In the genomic region with DNA sequence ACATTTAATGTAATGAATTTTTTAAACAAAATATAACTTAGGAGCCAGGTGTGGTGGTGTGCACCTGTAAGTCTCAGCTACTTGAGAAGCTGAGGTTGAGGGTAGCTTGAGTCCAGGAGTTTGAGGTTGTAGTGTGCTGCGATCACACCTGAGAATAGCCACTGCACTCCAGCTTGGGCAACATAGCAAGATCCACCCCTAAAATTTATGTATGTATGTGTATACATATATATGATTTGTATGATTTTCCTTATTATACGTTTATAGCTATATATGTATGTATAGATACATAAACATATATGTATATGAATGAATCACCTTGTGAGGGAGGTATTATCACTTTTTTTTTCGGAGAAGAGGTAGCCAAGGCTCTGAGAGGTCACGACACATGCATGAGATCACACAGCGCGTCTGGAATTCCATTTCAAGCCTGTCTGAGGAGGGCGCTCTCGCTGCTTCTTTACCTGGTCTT, we compare ENCODE assay signal across 8 cellular contexts. TPM values are rescaled to one million over a fixed set of nuclear protein-coding genes. Genes with fewer than 3 reads are reported as not detected.
A peak's percentile ranks its signal among the peaks of the same experiment; 100 is the strongest.
DNase-seq lines count a peak whose midpoint lies in the region; TF ChIP-seq lines count a peak whose summit lies in the region.

No MANE protein-coding gene starts in this region.

- H2AFZ ChIP-seq in osteoblast (ENCODE audit: low read length) = no peak overlapping the region

- H3K27ac ChIP-seq in esophagus muscularis mucosa (replicated peaks in 1 of 4) = no peak overlapping the region
- H3K27ac ChIP-seq in osteoblast (ENCODE audit: low read depth, low read length) = no peak overlapping the region

- H3K4me3 ChIP-seq in WI38 (ENCODE audit: low read depth, low read length) = peak overlapping the region; percentile 36
- peak overlapping the region; percentile 49 to 64 (median 52) for H3K4me3 ChIP-seq in esophagus muscularis mucosa
- H3K4me3 ChIP-seq in osteoblast (ENCODE audit: insufficient read depth, low read length) = peak overlapping the region; percentile 35

- H3K9me3 ChIP-seq in esophagus muscularis mucosa (no peaks in the 10 kb centered on the region), osteoblast (ENCODE audit: low read depth, low read length) (no peaks in the 10 kb centered on the region)

- no peak for TF ChIP-seq POLR2A in esophagus muscularis mucosa (IDR thresholded peaks at IDR 0.05; ENCODE audit: low read depth)

- no peaks in the 10 kb centered on the region for H3K79me2 ChIP-seq in osteoblast (ENCODE audit: insufficient read depth, low read length)

- WGBS in esophagus muscularis mucosa = 25% methylated on average over 8 of the region's 8 CpGs

- intact Hi-C loops in esophagus muscularis mucosa (cut with DNase I) = no loop called here

- peaks cover 9% of the 10 kb centered on the region for H4K20me1 ChIP-seq in osteoblast (ENCODE audit: insufficient read depth, low read length)

- TF ChIP-seq EP300 in esophagus muscularis mucosa (IDR thresholded peaks at IDR 0.05) = no peak

- peak; percentile 41 for DNase-seq in activated T-cell treated with anti-CD3 and anti-CD28 coated beads for 24 hours (ENCODE audit: low read depth)
- DNase-seq in activated T-cell treated with anti-CD3 and anti-CD28 coated beads, Interleukin-2, amount 50 U/mL, for 1 hour = no peak
- peak; percentile 12 for DNase-seq in esophagus muscularis mucosa (ENCODE audit: extremely low spot score)
- no peak for DNase-seq in osteoblast (ENCODE audit: insufficient read length, low spot score, missing footprints)
- DNase-seq in T1000 (lab: John Stamatoyannopoulos, UW) = no peak
- DNase-seq in AG20443 (ENCODE audit: low spot score) = no peak
- DNase-seq in NCI-H1092 treated with DMSO at 0.1 percent for 48 hours (lab: John Stamatoyannopoulos, UW) = no peak

- H3K4me1 ChIP-seq in esophagus muscularis mucosa (peaks cover 9 to 13% (median 13%) of the 10 kb centered on the region in 4 donors), osteoblast (ENCODE audit: insufficient read depth, low read length) (peaks cover 14% of the 10 kb centered on the region)

- peaks cover 9 to 62% (median 19%) of the 10 kb centered on the region in 4 donors for H3K27me3 ChIP-seq in esophagus muscularis mucosa
- H3K27me3 ChIP-seq in osteoblast (ENCODE audit: insufficient read depth, low read length) = peaks cover 72% of the 10 kb centered on the region

- H3K4me2 ChIP-seq in osteoblast (ENCODE audit: insufficient read depth, low read length) = peak overlapping the region; percentile 46

- TF ChIP-seq CTCF in WI38 (IDR thresholded peaks at IDR 0.05; ENCODE audit: low read depth, low read length) = no peak
- TF ChIP-seq CTCF in esophagus muscularis mucosa (IDR thresholded peaks at IDR 0.05) = peak in 1 of 3 experiments; percentile 6
- TF ChIP-seq CTCF in osteoblast (IDR thresholded peaks at IDR 0.05; ENCODE audit: extremely low read depth, low read depth, low read length) = peak; percentile 17

- H3K36me3 ChIP-seq in esophagus muscularis mucosa = peaks cover 0 to 2% (median 0%) of the 10 kb centered on the region in 4 donors
- H3K36me3 ChIP-seq in osteoblast (ENCODE audit: insufficient read depth, low read length) = no peaks in the 10 kb centered on the region

RNA-seq across cellular contexts. Expression of gene CCNI2, which starts 0.6 kb away (rescaled TPM):
- under 1 TPM in 1 of 4 donors, not detected in 3; 0.39 TPM for total RNA-seq in esophagus muscularis mucosa
- not detected in 2 replicates for total RNA-seq in osteoblast

RNA-seq across cellular contexts. Expression of gene KIF3A, which starts 9.3 kb away (rescaled TPM):
- total RNA-seq in esophagus muscularis mucosa (1 to 10 TPM; 5.5 to 9.6 (median 8.3) TPM), osteoblast (8.5 and 12.7 TPM in 2 replicates)

RNA-seq across cellular contexts. Expression of gene SEPTIN8, which starts 30.4 kb away (rescaled TPM):
- total RNA-seq in esophagus muscularis mucosa = 10 to 100 TPM; 26.7 to 42.8 (median 36.9) TPM
- 32.1 and 33.7 TPM in 2 replicates for total RNA-seq in osteoblast

Comparison
In these comparisons a context has a peak if more than half of its experiments do, and no peak if none do; other contexts are left out.
1. DNase-seq: peak in activated T-cell treated with anti-CD3 and anti-CD28 coated beads for 24 hours (single experiment) and esophagus muscularis mucosa (single experiment); none in activated T-cell treated with anti-CD3 and anti-CD28 coated beads, Interleukin-2, amount 50 U/mL, for 1 hour (single experiment), osteoblast (single experiment), T1000 (single experiment), AG20443 (single experiment) and NCI-H1092 treated with DMSO at 0.1 percent for 48 hours (single experiment).
2. Peak in every context shown above with its lines, with median percentiles within 50 percentile points of each other: H3K4me3 ChIP-seq.